Comparison of ENCODE assay signal across 21 cellular contexts in the genomic region with DNA sequence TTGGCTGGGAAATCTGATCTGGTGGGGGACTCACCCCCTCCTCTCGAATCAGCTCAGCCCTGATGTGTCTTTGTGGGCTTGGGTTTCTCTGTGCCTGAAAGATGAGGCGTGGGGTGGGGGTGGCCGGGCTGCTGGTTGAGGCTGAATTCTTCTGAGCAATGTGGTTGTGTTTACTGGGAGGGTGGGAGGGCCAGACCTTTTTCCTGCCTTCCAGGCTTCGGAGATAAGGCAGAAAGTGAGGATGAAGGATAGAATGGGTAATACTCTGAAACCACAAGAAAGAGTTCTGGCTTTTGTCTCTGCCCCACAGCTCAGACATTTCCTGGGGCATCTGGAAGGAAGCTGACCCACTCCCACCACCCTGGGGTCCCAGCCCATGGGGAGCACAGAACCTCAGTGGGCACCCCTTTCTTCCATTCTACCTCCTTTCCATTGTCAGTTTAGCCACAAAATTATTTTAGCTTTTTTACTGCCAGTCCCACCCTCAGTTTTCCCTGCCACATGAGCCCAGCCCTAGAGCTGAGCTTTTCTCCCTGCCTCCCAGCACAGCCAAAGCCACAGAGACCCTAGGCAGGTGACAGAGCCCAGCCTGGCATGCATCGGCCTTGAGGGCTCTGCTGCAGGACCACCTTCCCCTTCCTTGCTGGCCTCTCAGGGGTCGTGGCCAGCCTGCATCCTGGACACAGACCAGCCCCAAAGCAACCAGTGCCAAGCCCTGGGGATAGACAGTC. TPM values are rescaled to one million over a fixed set of nuclear protein-coding genes. Genes with fewer than 3 reads are reported as not detected.
DNase-seq lines count a peak whose midpoint lies in the region; FAIRE-seq and TF ChIP-seq lines count a peak whose summit lies in the region.
"Had no signal": no experiment of that assay in that cellular context is flagged by ENCODE, and none has a peak within 500 bp of the region (broad histone marks: within the 10 kb centered on the region; RNA-seq: fewer than 3 reads in every experiment).

No MANE protein-coding gene starts in this region.

- H3K4me3 ChIP-seq in Karpas-422 (ENCODE audit: low read length) (no peak overlapping the region), SK-N-SH (ENCODE audit: low read depth in 2 of 2, low read length in 1 of 2) (no peak overlapping the region), fibroblast of villous mesenchyme (ENCODE audit: low read depth, low read length) (no peak overlapping the region), spleen (no peak overlapping the region)
- H3K4me3 ChIP-seq: body of pancreas, gastrocnemius medialis, GM23248, thoracic aorta had no signal

- H3K9ac ChIP-seq in Karpas-422 (ENCODE audit: low read length) (no peak overlapping the region), SK-N-SH (no peak overlapping the region)
- H3K9ac ChIP-seq: GM23248 had no signal

- CTCF ChIA-PET in SK-N-SH (lab: Yijun Ruan, JAX): interaction anchor here (0.7 to 42.0 kb wide), 17 partner anchors 8 to 466 kb away, joined by 3 to 1768 read pairs (median 4); partner anchors contain the start of genes STRIP1 and UBL4B

- H3K36me3 ChIP-seq in Karpas-422 (ENCODE audit: insufficient read depth, low read length): peaks cover 26% of the 10 kb centered on the region; the same call in 1 of the 2 replicates
- H3K36me3 ChIP-seq in SK-N-SH (replicated peaks in 1 of 2; ENCODE audit: control insufficient read depth in 1 of 2, insufficient read depth in 2 of 2, low read length in 1 of 2): peaks cover 28 to 39% of the 10 kb centered on the region in 2 experiments
- peaks cover 5 to 90% (median 47%) of the 10 kb centered on the region in 6 donors for H3K36me3 ChIP-seq in spleen

- TF ChIP-seq CTCF in SK-N-SH (IDR thresholded peaks at IDR 0.05) (no peak), fibroblast of villous mesenchyme (IDR thresholded peaks at IDR 0.05; ENCODE audit: insufficient read depth, low read depth, low read length) (no peak), spleen (IDR thresholded peaks at IDR 0.05 in 8 of 11, conservative IDR thresholded peaks at IDR 0.05 in 3 of 11) (no peak)

- TF ChIP-seq POLR2A in spleen (IDR thresholded peaks at IDR 0.05) (no peak), H54 (IDR thresholded peaks at IDR 0.05; ENCODE audit: low read depth, low read length) (no peak)

- intact Hi-C loops in spleen (cut with DNase I; ENCODE audit: low total_unique reads): no loop called here

- H3F3A ChIP-seq in SK-N-SH (replicated peaks; ENCODE audit: insufficient read depth): peaks cover 42% of the 10 kb centered on the region

- peak; percentile 51 to 79; a peak in 3 of 4 replicates for TF ChIP-seq EP300 in SK-N-SH (IDR thresholded peaks at IDR 0.05; ENCODE audit: borderline replicate concordance in 1 of 2, low read depth in 1 of 2, low read length in 1 of 2)

- no peak overlapping the region for H2AFZ ChIP-seq in Karpas-422 (ENCODE audit: low read length)
- no peak overlapping the region for H2AFZ ChIP-seq in SK-N-SH (ENCODE audit: low read depth)
- H2AFZ ChIP-seq: GM23248 had no signal

- no peaks in the 10 kb centered on the region for H3K9me2 ChIP-seq in Karpas-422 (replicated peaks; ENCODE audit: insufficient read depth, low read length)
- H3K9me2 ChIP-seq in SK-N-SH: no peaks in the 10 kb centered on the region

- FAIRE-seq in H54 (lab: Jason Lieb, UNC): no peak
- FAIRE-seq: islet of Langerhans, small intestine had no signal

- H3K9me3 ChIP-seq in Karpas-422 (ENCODE audit: low read length): no peaks in the 10 kb centered on the region
- no peaks in the 10 kb centered on the region for H3K9me3 ChIP-seq in SK-N-SH
- H3K9me3 ChIP-seq in spleen: no peaks in the 10 kb centered on the region
- H3K9me3 ChIP-seq: body of pancreas, Caco-2, gastrocnemius medialis, neutrophil, thoracic aorta had no signal

- H3K79me2 ChIP-seq in Karpas-422 (ENCODE audit: low read length): no peaks in the 10 kb centered on the region; the same call in 1 of the 2 replicates
- no peaks in the 10 kb centered on the region; the same call in 1 of the 2 replicates for H3K79me2 ChIP-seq in SK-N-SH (ENCODE audit: insufficient read depth)

- no peak overlapping the region for H3K4me2 ChIP-seq in Karpas-422 (ENCODE audit: low read depth, low read length, poor library complexity, severe bottlenecking)
- H3K4me2 ChIP-seq in SK-N-SH: peak overlapping the region; percentile 52

- H3K27me3 ChIP-seq in Karpas-422 (ENCODE audit: low read length): no peaks in the 10 kb centered on the region
- H3K27me3 ChIP-seq in SK-N-SH (ENCODE audit: insufficient read depth): no peaks in the 10 kb centered on the region
- no peaks in the 10 kb centered on the region for H3K27me3 ChIP-seq in spleen (replicated peaks in 1 of 7)
- H3K27me3 ChIP-seq: body of pancreas, gastrocnemius medialis had no signal

- POLR2A ChIA-PET in SK-N-SH (lab: Yijun Ruan, JAX): interaction anchor here (0.6 to 2.3 kb wide), 10 partner anchors 9 to 144 kb away, joined by 3 to 21 read pairs (median 4); partner anchors contain the start of gene STRIP1

- H4K20me1 ChIP-seq in Karpas-422 (ENCODE audit: insufficient read depth, low read depth, low read length) (no peaks in the 10 kb centered on the region), SK-N-SH (ENCODE audit: insufficient read depth) (peaks cover 10% of the 10 kb centered on the region)

- peak overlapping the region; percentile 18; the same call in 1 of the 2 replicates for H3K27ac ChIP-seq in Karpas-422 (ENCODE audit: low read length)
- H3K27ac ChIP-seq in SK-N-SH (ENCODE audit: low read depth in 2 of 2, low read length in 1 of 2): peak overlapping the region; percentile 71 to 93
- no peak overlapping the region for H3K27ac ChIP-seq in spleen
- H3K27ac ChIP-seq: body of pancreas, gastrocnemius medialis, neutrophil, thoracic aorta had no signal

- peaks cover 21% of the 10 kb centered on the region for H3K4me1 ChIP-seq in Karpas-422 (ENCODE audit: low read length)
- H3K4me1 ChIP-seq in SK-N-SH (ENCODE audit: control insufficient read depth in 1 of 2, insufficient read depth in 2 of 2, low read depth in 1 of 2, low read length in 1 of 2): peaks cover 51 to 98% of the 10 kb centered on the region in 2 experiments
- H3K4me1 ChIP-seq in spleen: peaks cover 0 to 43% (median 14%) of the 10 kb centered on the region in 6 donors
- H3K4me1 ChIP-seq: body of pancreas, Caco-2 had no signal

- WGBS in SK-N-SH (ENCODE audit: low lambda C conversion rate): 27% methylated on average over 6 of the region's 6 CpGs
- 81 to 87% (median 84%) methylated on average over 6 of the region's 6 CpGs for WGBS in spleen, 5 donors

- DNase-seq in Karpas-422 (no peak), SK-N-SH (peak; percentile 77), fibroblast of villous mesenchyme (ENCODE audit: low read depth) (peak; percentile 45), spleen (peak; percentile 51), H54 (ENCODE audit: insufficient read length, low spot score) (no peak), inferior parietal cortex (ENCODE audit: extremely low spot score) (no peak), NCI-H1105 (lab: John Stamatoyannopoulos, UW) (no peak)
- DNase-seq: NCI-H1436 treated with DMSO at 0.1 percent for 48 hours, NCI-H774 had no signal

- TF ChIP-seq RAD21 in SK-N-SH (IDR thresholded peaks at IDR 0.05; ENCODE audit: low read length): no peak; the same call in 1 of the 2 replicates

TF ChIP-seq in SK-N-SH, 30 proteins besides CTCF, POLR2A, EP300 and RAD21 (continues in another document):
- TF ChIP-seq, protein P1, sequence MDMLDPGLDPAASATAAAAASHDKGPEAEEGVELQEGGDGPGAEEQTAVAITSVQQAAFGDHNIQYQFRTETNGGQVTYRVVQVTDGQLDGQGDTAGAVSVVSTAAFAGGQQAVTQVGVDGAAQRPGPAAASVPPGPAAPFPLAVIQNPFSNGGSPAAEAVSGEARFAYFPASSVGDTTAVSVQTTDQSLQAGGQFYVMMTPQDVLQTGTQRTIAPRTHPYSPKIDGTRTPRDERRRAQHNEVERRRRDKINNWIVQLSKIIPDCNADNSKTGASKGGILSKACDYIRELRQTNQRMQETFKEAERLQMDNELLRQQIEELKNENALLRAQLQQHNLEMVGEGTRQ (IDR thresholded peaks at IDR 0.05; ENCODE audit: borderline replicate concordance, low read depth, low read length): no peak
- peak; percentile 71; the same call in 1 of the 2 replicates for TF ChIP-seq FOXJ3 (CRISPR knock-in tag; IDR thresholded peaks at IDR 0.05)
- TF ChIP-seq ZBTB33 (IDR thresholded peaks at IDR 0.05; ENCODE audit: borderline replicate concordance, low read depth): no peak

RNA-seq across cellular contexts. Expression of gene ALX3, which starts 11.2 kb away (rescaled TPM):
- total RNA-seq in Karpas-422 (2014; rRNA removed; shearing (Covaris generic); ENCODE audit: low replicate concordance): not detected in 2 replicates
- polyA plus RNA-seq in SK-N-SH (2012; rRNA removed) (not detected in 2 replicates), spleen (under 1 TPM in 2 of 3 donors, not detected in 1; 0.10 to 0.12 TPM)
- not detected in 2 replicates for polyA plus RNA-seq in SK-N-SH (2012; cell fraction: cytosol; rRNA removed)
- polyA plus RNA-seq in SK-N-SH (2012; cell fraction: nucleus; rRNA removed): not detected in 2 replicates
- total RNA-seq in fibroblast of villous mesenchyme (not detected in 2 replicates), spleen (not detected)
- total RNA-seq: body of pancreas, Caco-2, Daoy, esophagus mucosa, gastrocnemius medialis, GM23248, MCF 10A, OCI-LY7, thoracic aorta had no signal
- polyA plus RNA-seq: GM23248 had no signal

RNA-seq across cellular contexts. Expression of gene STRIP1, which starts 24.9 kb away (rescaled TPM):
- total RNA-seq in Karpas-422 (2014; rRNA removed; shearing (Covaris generic); ENCODE audit: low replicate concordance): 35.3 and 53.8 TPM in 2 replicates
- polyA plus RNA-seq in SK-N-SH (2012; rRNA removed) (34.6 and 46.3 TPM in 2 replicates), spleen (10 to 100 TPM; 11.8 to 25.6 (median 17.2) TPM)
- 19.4 and 26.7 TPM in 2 replicates for polyA plus RNA-seq in SK-N-SH (2012; cell fraction: cytosol; rRNA removed)
- 103 and 120 TPM in 2 replicates for polyA plus RNA-seq in SK-N-SH (2012; cell fraction: nucleus; rRNA removed)
- total RNA-seq in fibroblast of villous mesenchyme (48.3 and 52.2 TPM in 2 replicates), spleen (10 to 100 TPM; 46.0 to 98.7 (median 61.6) TPM)

RNA-seq across cellular contexts. Expression of gene UBL4B, which starts 52.9 kb away (rescaled TPM):
- total RNA-seq in Karpas-422 (2014; rRNA removed; shearing (Covaris generic); ENCODE audit: low replicate concordance): 0.19 and 0.47 TPM in 2 replicates
- polyA plus RNA-seq in SK-N-SH (2012; rRNA removed) (not detected in 2 replicates), spleen (not detected)
- not detected in 2 replicates for polyA plus RNA-seq in SK-N-SH (2012; cell fraction: cytosol; rRNA removed)
- 0.06 TPM in 1 of 2 replicates, not detected in the other for polyA plus RNA-seq in SK-N-SH (2012; cell fraction: nucleus; rRNA removed)
- total RNA-seq in fibroblast of villous mesenchyme (under 0.01 TPM in 1 of 2 replicates, not detected in the other), spleen (not detected)
- total RNA-seq: body of pancreas, Caco-2, Daoy, esophagus mucosa, GM23248, MCF 10A, OCI-LY7, thoracic aorta had no signal
- polyA plus RNA-seq: GM23248, small intestine had no signal

Comparison
In these comparisons a context has a peak if more than half of its experiments do, and no peak if none do; other contexts are left out.
1. DNase-seq: peak in SK-N-SH (single experiment), fibroblast of villous mesenchyme (single experiment) and spleen (single experiment); none in Karpas-422 (single experiment), H54 (single experiment), inferior parietal cortex (single experiment) and NCI-H1105 (single experiment).
2. H3K27ac ChIP-seq: peak in Karpas-422 (single experiment) and SK-N-SH (2 of 2); none in spleen (0 of 8).